In the genomic region with DNA sequence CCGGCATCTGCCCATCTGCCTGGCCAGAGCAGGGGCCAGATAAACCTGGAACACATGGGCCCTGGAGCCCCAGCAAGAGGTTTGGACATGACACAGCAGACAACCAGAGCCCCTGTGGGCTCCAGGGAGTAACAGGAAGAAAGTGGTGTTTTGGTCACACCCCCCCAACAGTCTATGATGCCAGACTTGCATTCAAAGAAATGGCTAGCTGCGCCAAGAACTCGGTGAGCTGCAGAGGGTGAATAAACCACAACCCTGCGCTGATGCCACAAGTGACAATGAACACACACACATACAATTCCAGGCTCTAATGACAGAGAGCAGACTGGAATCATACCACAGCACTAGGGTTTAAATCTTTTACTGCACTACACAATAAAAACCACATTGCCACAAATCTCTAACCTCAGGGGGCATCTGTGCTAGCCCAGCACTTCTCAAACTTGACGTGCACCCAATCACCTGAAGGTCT, we compare ENCODE assay signal across 11 cellular contexts. TPM values are rescaled to one million over a fixed set of nuclear protein-coding genes. Genes with fewer than 3 reads are reported as not detected.
A peak's percentile ranks its signal among the peaks of the same experiment; 100 is the strongest.
DNase-seq lines count a peak whose midpoint lies in the region; ATAC-seq, FAIRE-seq and TF ChIP-seq lines count a peak whose summit lies in the region.
"Had no signal": no experiment of that assay in that cellular context is flagged by ENCODE, and none has a peak within 500 bp of the region (broad histone marks: within the 10 kb centered on the region; RNA-seq: fewer than 3 reads in every experiment).

No MANE protein-coding gene starts in this region.

- intact Hi-C loops in GM12878 (cut with micrococcal nuclease; ENCODE audit: unreplicated experiment): no loop called here
- intact Hi-C loops in left colon (cut with DNase I, micrococcal nuclease): no loop called here
- intact Hi-C loops in posterior cingulate gyrus (cut with DNase I): no loop called here

- POLR2A ChIA-PET in activated CD4-positive, alpha-beta T cell treated with anti-CD3 and anti-CD28 coated beads, Interleukin-2, amount 10 ng/mL, durations not matched to agents 7 days and 5 days (lab: Charles Lee): no interaction called here
- POLR2A ChIA-PET in GM12878 (lab: Charles Lee): no interaction called here

- no peak for TF ChIP-seq EP300 in GM12878 (IDR thresholded peaks at IDR 0.05; ENCODE audit: borderline replicate concordance in 1 of 2, control insufficient read depth in 1 of 2, low read depth in 2 of 2, low read length in 2 of 2)

- peak overlapping the region; percentile 77 for H3K27ac Mint-ChIP-seq in activated CD4-positive, alpha-beta T cell treated with anti-CD3 and anti-CD28 coated beads, Interleukin-2, amount 10 ng/mL, durations not matched to agents 7 days and 5 days

- H3K27me3 ChIP-seq in GM12878 (replicated peaks in 1 of 2; ENCODE audit: control insufficient read depth in 2 of 2, insufficient read depth in 2 of 2, low read length in 1 of 2): no peaks in the 10 kb centered on the region
- no peaks in the 10 kb centered on the region for H3K27me3 ChIP-seq in MG63
- H3K27me3 ChIP-seq: suprapubic skin had no signal

- no peak for TF ChIP-seq POLR2A in GM12878 (IDR thresholded peaks at IDR 0.05; ENCODE audit: low read depth, low read length)

- H3K36me3 ChIP-seq in GM12878 (ENCODE audit: control insufficient read depth in 2 of 2, insufficient read depth in 2 of 2, low read length in 1 of 2) (no peaks in the 10 kb centered on the region), MG63 (no peaks in the 10 kb centered on the region)
- H3K36me3 ChIP-seq: suprapubic skin had no signal

- no peak overlapping the region for H3K9ac ChIP-seq in GM12878 (ENCODE audit: control insufficient read depth, insufficient read depth, low read length)

- TF ChIP-seq CTCF in GM12878 (IDR thresholded peaks at IDR 0.05 in 2 of 3, conservative IDR thresholded peaks at IDR 0.05 in 1 of 3; ENCODE audit: control insufficient read depth in 2 of 3, extremely low read depth in 1 of 3, insufficient read depth in 1 of 3, low read depth in 3 of 3, low read length in 3 of 3): no peak

- TF ChIP-seq RAD21 in GM12878 (IDR thresholded peaks at IDR 0.05; ENCODE audit: insufficient read depth, low read depth, low read length): no peak

- no peaks in the 10 kb centered on the region for H3K9me3 Mint-ChIP-seq in activated CD4-positive, alpha-beta T cell treated with anti-CD3 and anti-CD28 coated beads, Interleukin-2, amount 10 ng/mL, durations not matched to agents 7 days and 5 days

- ATAC-seq in GM12878 (peak; percentile 25), left colon (no peak)

- no peaks in the 10 kb centered on the region for H4K20me1 ChIP-seq in GM12878 (ENCODE audit: control insufficient read depth, insufficient read depth)

- peaks cover 12% of the 10 kb centered on the region for H3K4me1 ChIP-seq in GM12878 (ENCODE audit: control insufficient read depth, insufficient read depth, low read length)

- in situ Hi-C loops in GM12878 (cut with MboI): no loop called here

- peaks cover 20% of the 10 kb centered on the region for H3K36me3 Mint-ChIP-seq in activated CD4-positive, alpha-beta T cell treated with anti-CD3 and anti-CD28 coated beads, Interleukin-2, amount 10 ng/mL, durations not matched to agents 7 days and 5 days (ENCODE audit: low read depth)

- H3K4me2 ChIP-seq in GM12878 (ENCODE audit: control insufficient read depth, insufficient read depth): no peak overlapping the region

- H3K9me3 ChIP-seq in GM12878 (replicated peaks; ENCODE audit: control insufficient read depth, insufficient read depth, low read length): no peaks in the 10 kb centered on the region
- no peaks in the 10 kb centered on the region for H3K9me3 ChIP-seq in MG63
- H3K9me3 ChIP-seq: suprapubic skin had no signal

- WGBS in GM12878 (ENCODE audit: insufficient coverage, insufficient replicate concordance, low lambda C conversion rate, missing lambda C conversion rate): 56% methylated on average over 5 of the region's 5 CpGs

- no peak for FAIRE-seq in GM12878 (lab: Jason Lieb, UNC)
- FAIRE-seq: endothelial cell of umbilical vein had no signal

- peaks cover 67% of the 10 kb centered on the region for H3K4me1 Mint-ChIP-seq in activated CD4-positive, alpha-beta T cell treated with anti-CD3 and anti-CD28 coated beads, Interleukin-2, amount 10 ng/mL, durations not matched to agents 7 days and 5 days

- SMC1A ChIA-PET in GM12878 (lab: Charles Lee; ENCODE audit: uncharacterized antibody, unreplicated experiment): interaction anchor here (0.7 kb wide), 1 partner anchor 11 kb away, joined by 3 read pairs; no protein-coding TSS in a partner anchor

- no peak overlapping the region for H2AFZ ChIP-seq in GM12878 (ENCODE audit: control insufficient read depth, low read depth, low read length)

- H3K4me3 ChIP-seq in GM12878 (no peak overlapping the region), MG63 (no peak overlapping the region)
- H3K4me3 ChIP-seq: suprapubic skin had no signal

- DNase-seq in Kasumi-1 (lab: John Stamatoyannopoulos, UW) (peak; percentile 11 to 14), GM12878 (ENCODE audit: low read depth, low spot score) (no peak), left colon (no peak), T1000 (lab: John Stamatoyannopoulos, UW) (no peak), MG63 (no peak), posterior cingulate gyrus (no peak)
- DNase-seq in activated CD4-positive, alpha-beta T cell treated with anti-CD3 and anti-CD28 coated beads, Interleukin-2, amount 10 ng/mL, durations not matched to agents 7 days and 5 days: peak; percentile 68
- DNase-seq in stimulated activated CD8-positive, alpha-beta memory T cell treated with anti-CD3 and anti-CD28 coated beads, Interleukin-4, amount 100 ng/mL, for 24 hours (ENCODE audit: low read depth): peak; percentile 44
- DNase-seq: NCI-H1048 had no signal

- RAD21 ChIA-PET in GM12878 (lab: Charles Lee; ENCODE audit: unreplicated experiment): interaction anchor here (0.9 kb wide), 1 partner anchor 10 kb away, joined by 4 read pairs; no protein-coding TSS in a partner anchor

- CTCF ChIA-PET in activated CD4-positive, alpha-beta T cell treated with anti-CD3 and anti-CD28 coated beads, Interleukin-2, amount 10 ng/mL, durations not matched to agents 7 days and 5 days (lab: Charles Lee): interaction anchor here (1.3 to 1.5 kb wide), 2 partner anchors 22 to 24 kb away, joined by 3 to 4 read pairs; no protein-coding TSS in a partner anchor
- CTCF ChIA-PET in GM12878 (lab: Yijun Ruan, JAX): interaction anchor here (1.4 kb wide), 1 partner anchor 130 kb away, joined by 5 read pairs; no protein-coding TSS in a partner anchor

- H3K4me3 Mint-ChIP-seq in activated CD4-positive, alpha-beta T cell treated with anti-CD3 and anti-CD28 coated beads, Interleukin-2, amount 10 ng/mL, durations not matched to agents 7 days and 5 days: peak overlapping the region; percentile 50

- BruUV-seq in GM12878 (replicated peaks; lab: Mats Ljungman, UMichigan): no TSS peak

- no peak overlapping the region for H3K27ac ChIP-seq in GM12878 (ENCODE audit: control insufficient read depth, insufficient read depth)
- H3K27ac ChIP-seq: suprapubic skin had no signal

- no peaks in the 10 kb centered on the region for H3K27me3 Mint-ChIP-seq in activated CD4-positive, alpha-beta T cell treated with anti-CD3 and anti-CD28 coated beads, Interleukin-2, amount 10 ng/mL, durations not matched to agents 7 days and 5 days

- H3K79me2 ChIP-seq in GM12878 (ENCODE audit: control insufficient read depth, insufficient read depth, low read length): peaks cover 2% of the 10 kb centered on the region

TF ChIP-seq in GM12878, 131 proteins besides CTCF, POLR2A, EP300 and RAD21:
- no peak for TF ChIP-seq ZNF207 (IDR thresholded peaks at IDR 0.05; ENCODE audit: borderline replicate concordance)
- no peak for TF ChIP-seq TCF7 (IDR thresholded peaks at IDR 0.05; ENCODE audit: borderline replicate concordance)
- TF ChIP-seq CBFB (IDR thresholded peaks at IDR 0.05; ENCODE audit: low read depth): 0 out of 2 replicates have a peak, but pooled peaks have one; percentile 36
- peak; percentile 43 for TF ChIP-seq RUNX3 (IDR thresholded peaks at IDR 0.05; ENCODE audit: low read length)

RNA-seq across cellular contexts. Expression of gene TRERF1, which starts 34.0 kb away (rescaled TPM):
- 10 to 100 TPM; 18.6 to 20.3 TPM for total RNA-seq in activated CD4-positive, alpha-beta T cell treated with anti-CD3 and anti-CD28 coated beads, Interleukin-2, amount 10 ng/mL, durations not matched to agents 7 days and 5 days
- 18.5 and 22.0 TPM in 2 replicates for total RNA-seq in GM12878 (2013; cell fraction: nucleolus; rRNA removed)
- 10.1 and 10.7 TPM in 2 replicates for total RNA-seq in GM12878 (2014; rRNA removed)
- 7.5 and 7.9 TPM in 2 replicates for total RNA-seq in GM12878 (2014; rRNA removed; fragmentation: Illumina TruSeq; extraction: Trizol)
- total RNA-seq in GM12878 (2021): 19.4 and 19.5 TPM in 2 replicates
- 3.9 TPM for polyA plus RNA-seq in GM12878 (2011; ENCODE audit: low read depth)
- 1.9 and 2.3 TPM in 2 replicates for polyA plus RNA-seq in GM12878 (2011; rRNA removed)
- 1.9 and 2.1 TPM in 2 replicates for polyA plus RNA-seq in GM12878 (2011; cell fraction: cytosol; rRNA removed)
- polyA plus RNA-seq in GM12878 (2011; cell fraction: nucleus; rRNA removed): 5.0 and 6.6 TPM in 2 replicates
- polyA plus RNA-seq in GM12878 (2012): 6.3 and 7.2 TPM in 2 replicates
- 12.7 and 13.6 TPM in 2 replicates for polyA plus RNA-seq in GM12878 (2014; fragmentation: Illumina TruSeq; extraction: Trizol)
- 1 to 10 TPM; 2.2 to 2.6 TPM for polyA plus RNA-seq in GM12878 (2014; fragmentation: Nextera tagmentation; extraction: Ambion mirVana)
- 11.7 and 15.0 TPM in 2 replicates for polyA plus RNA-seq in GM12878 (2014; rRNA removed)
- polyA plus RNA-seq in GM12878 (2016; fragmentation: Nextera tagmentation; extraction: Ambion mirVana): 1 to 10 TPM; 5.5 to 6.6 TPM
- polyA minus RNA-seq in GM12878 (2011; rRNA and poly(A)+ RNA removed): 2.2 and 3.4 TPM in 2 replicates
- 1.7 and 2.7 TPM in 2 replicates for polyA minus RNA-seq in GM12878 (2011; cell fraction: cytosol; rRNA and poly(A)+ RNA removed)
- 1.3 and 2.6 TPM in 2 replicates for polyA minus RNA-seq in GM12878 (2011; cell fraction: nucleus; rRNA and poly(A)+ RNA removed)
- 1 to 10 TPM; 2.3 to 4.0 TPM for total RNA-seq in left colon
- total RNA-seq in MG63 (2014; rRNA removed; shearing (Covaris generic); ENCODE audit: low replicate concordance): 2.1 TPM in 2 replicates

Comparison
In these comparisons a context has a peak if more than half of its experiments do, and no peak if none do; other contexts are left out.
1. DNase-seq: peak in Kasumi-1 (2 of 2), activated CD4-positive, alpha-beta T cell treated with anti-CD3 and anti-CD28 coated beads, Interleukin-2, amount 10 ng/mL, durations not matched to agents 7 days and 5 days (single experiment) and stimulated activated CD8-positive, alpha-beta memory T cell treated with anti-CD3 and anti-CD28 coated beads, Interleukin-4, amount 100 ng/mL, for 24 hours (single experiment); none in GM12878 (single experiment), left colon (0 of 2), T1000 (single experiment), MG63 (single experiment) and posterior cingulate gyrus (0 of 10).